15 cellular contexts compared by ENCODE assay signal in genomic region chr20:15867017-15867416, GRCh38.
DNase-seq lines count a peak whose midpoint lies in the region; ATAC-seq and TF ChIP-seq lines count a peak whose summit lies in the region.
"Had no signal": no experiment of that assay in that cellular context is flagged by ENCODE, and none has a peak within 500 bp of the region (broad histone marks: within the 10 kb centered on the region; RNA-seq: fewer than 3 reads in every experiment).

No MANE protein-coding gene starts in this region.

- no peaks in the 10 kb centered on the region for H3K9me2 ChIP-seq in SK-N-SH
- H3K9me2 ChIP-seq in OCI-LY7 (ENCODE audit: insufficient read depth, low read length): no peaks in the 10 kb centered on the region

- H3K4me1 ChIP-seq in SK-N-SH (ENCODE audit: control insufficient read depth in 1 of 2, insufficient read depth in 2 of 2, low read depth in 1 of 2, low read length in 1 of 2) (no peaks in the 10 kb centered on the region), OCI-LY7 (ENCODE audit: insufficient read depth, low read length, poor library complexity, severe bottlenecking) (no peaks in the 10 kb centered on the region)
- H3K4me1 ChIP-seq: A549, Caco-2 had no signal

- 28% methylated on average over 2 of the region's 2 CpGs for WGBS in SK-N-SH (ENCODE audit: low lambda C conversion rate)

- CTCF ChIA-PET in SK-N-SH (lab: Yijun Ruan, JAX) (no interaction called here), OCI-LY7 (lab: Charles Lee; ENCODE audit: unreplicated experiment) (interaction anchor here (0.5 kb wide), 1 partner anchor 19 kb away, joined by 4 read pairs; no protein-coding TSS in a partner anchor)

- H3K4me3 ChIP-seq in SK-N-SH (ENCODE audit: low read depth in 2 of 2, low read length in 1 of 2): no peak overlapping the region
- no peak overlapping the region for H3K4me3 ChIP-seq in OCI-LY7 (ENCODE audit: low read depth, low read length, poor library complexity, severe bottlenecking)
- H3K4me3 ChIP-seq: A549 had no signal

- no peaks in the 10 kb centered on the region for H3K27me3 ChIP-seq in SK-N-SH (ENCODE audit: insufficient read depth)

- no peak for TF ChIP-seq CTCF in SK-N-SH (IDR thresholded peaks at IDR 0.05)
- TF ChIP-seq CTCF in OCI-LY7 (conservative IDR thresholded peaks at IDR 0.05; ENCODE audit: low read length): no peak

- H3K27ac ChIP-seq in SK-N-SH (ENCODE audit: low read depth in 2 of 2, low read length in 1 of 2): no peak overlapping the region
- no peak overlapping the region for H3K27ac ChIP-seq in OCI-LY7 (ENCODE audit: low read depth, low read length, poor library complexity, severe bottlenecking)
- H3K27ac ChIP-seq: 22Rv1, A549, C4-2B had no signal

- H3K79me2 ChIP-seq in SK-N-SH (ENCODE audit: insufficient read depth): no peaks in the 10 kb centered on the region
- H3K79me2 ChIP-seq in OCI-LY7 (ENCODE audit: insufficient read depth, low read depth, low read length): no peaks in the 10 kb centered on the region

- H3K36me3 ChIP-seq in SK-N-SH (replicated peaks in 1 of 2; ENCODE audit: control insufficient read depth in 1 of 2, insufficient read depth in 2 of 2, low read length in 1 of 2) (no peaks in the 10 kb centered on the region), OCI-LY7 (ENCODE audit: insufficient read depth, low read length) (no peaks in the 10 kb centered on the region)

- no peaks in the 10 kb centered on the region for H4K20me1 ChIP-seq in SK-N-SH (ENCODE audit: insufficient read depth)
- no peaks in the 10 kb centered on the region for H4K20me1 ChIP-seq in OCI-LY7 (ENCODE audit: insufficient read depth, low read length)

- H3K9me3 ChIP-seq in SK-N-SH: no peaks in the 10 kb centered on the region
- H3K9me3 ChIP-seq in OCI-LY7 (ENCODE audit: low read length): no peaks in the 10 kb centered on the region
- H3K9me3 ChIP-seq: Caco-2 had no signal

- TF ChIP-seq RAD21 in SK-N-SH (IDR thresholded peaks at IDR 0.05; ENCODE audit: low read length): no peak

- POLR2A ChIA-PET in SK-N-SH (lab: Yijun Ruan, JAX): no interaction called here
- POLR2A ChIA-PET in OCI-LY7 (lab: Charles Lee): no interaction called here

- TF ChIP-seq EP300 in SK-N-SH (IDR thresholded peaks at IDR 0.05; ENCODE audit: borderline replicate concordance in 1 of 2, low read depth in 1 of 2, low read length in 1 of 2): no peak

- H3K4me2 ChIP-seq in SK-N-SH: no peak overlapping the region
- no peak overlapping the region for H3K4me2 ChIP-seq in OCI-LY7 (ENCODE audit: low read length)
- H3K4me2 ChIP-seq: A549 had no signal

- DNase-seq in SK-N-SH (no peak), OCI-LY7 (ENCODE audit: low spot score) (no peak), left kidney (ENCODE audit: low read depth, low spot score) (peak; percentile 28), hepatic stellate cell (ENCODE audit: low spot score) (no peak), HT-29 (ENCODE audit: low spot score) (no peak)
- DNase-seq: AML-193; Caco-2; CD4-positive, alpha-beta T cell; GOT3; H9 had no signal

- ATAC-seq in SK-N-SH treated with all-trans-retinoic acid at 6 μM for 48 hours: no peak
- ATAC-seq in GM18909 (IDR thresholded peaks at IDR 0.05; ENCODE audit: poor library complexity, unreplicated experiment): no peak
- ATAC-seq: A549 had no signal

- BruUV-seq in OCI-LY7 (replicated peaks; lab: Mats Ljungman, UMichigan): no TSS peak

- intact Hi-C loops in OCI-LY7 (cut with micrococcal nuclease; ENCODE audit: unreplicated experiment): no loop called here

- no peaks in the 10 kb centered on the region for H3F3A ChIP-seq in SK-N-SH (replicated peaks; ENCODE audit: insufficient read depth)

- no peak overlapping the region for H3K9ac ChIP-seq in SK-N-SH

- H2AFZ ChIP-seq in SK-N-SH (ENCODE audit: low read depth): no peak overlapping the region
- H2AFZ ChIP-seq in OCI-LY7 (ENCODE audit: low read length): peak overlapping the region; percentile 43; the same call in 1 of the 2 replicates

TF ChIP-seq in SK-N-SH treated with all-trans-retinoic acid at 6 μM for 48 hours, 23 proteins besides CTCF, POLR2A, EP300 and RAD21 (continues in another document):
- no peak for TF ChIP-seq TSHZ2 (CRISPR knock-in tag; IDR thresholded peaks at IDR 0.05)
- no peak for TF ChIP-seq BACH2 (CRISPR knock-in tag; IDR thresholded peaks at IDR 0.05; ENCODE audit: borderline replicate concordance)
- TF ChIP-seq PPARA (CRISPR knock-in tag; IDR thresholded peaks at IDR 0.05; ENCODE audit: borderline replicate concordance): no peak
- TF ChIP-seq TOX (CRISPR knock-in tag; IDR thresholded peaks at IDR 0.05; ENCODE audit: borderline replicate concordance): no peak

TF ChIP-seq in SK-N-SH, 30 proteins besides CTCF, POLR2A, EP300 and RAD21:
- TF ChIP-seq SMC3 (IDR thresholded peaks at IDR 0.05; ENCODE audit: low read depth, low read length) (no peak), ZBTB33 (IDR thresholded peaks at IDR 0.05; ENCODE audit: borderline replicate concordance, low read depth) (no peak), FOSL2 (IDR thresholded peaks at IDR 0.05; ENCODE audit: borderline replicate concordance, low read depth) (no peak), GABPA (IDR thresholded peaks at IDR 0.05; ENCODE audit: low read depth) (no peak), RCOR1 (IDR thresholded peaks at IDR 0.05; ENCODE audit: low read length) (no peak), RFX5 (IDR thresholded peaks at IDR 0.05; ENCODE audit: low read length) (no peak), POLR2AphosphoS5 (IDR thresholded peaks at IDR 0.05; ENCODE audit: low read depth, low read length) (no peak), TEAD4 (IDR thresholded peaks at IDR 0.05; ENCODE audit: borderline replicate concordance, insufficient read depth) (no peak), GATA2 (CRISPR knock-in tag; IDR thresholded peaks at IDR 0.05) (no peak), EZH2phosphoT487 (IDR thresholded peaks at IDR 0.05; ENCODE audit: borderline replicate concordance, low read depth) (no peak), REST (IDR thresholded peaks at IDR 0.05; ENCODE audit: low read depth, low read length) (no peak), RXRA (IDR thresholded peaks at IDR 0.05; ENCODE audit: borderline replicate concordance, low read depth) (no peak), USF1 (IDR thresholded peaks at IDR 0.05; ENCODE audit: borderline replicate concordance, low read depth) (no peak), IRF3 (IDR thresholded peaks at IDR 0.05; ENCODE audit: low read depth, low read length) (no peak), MXI1 (IDR thresholded peaks at IDR 0.05; ENCODE audit: low read depth, low read length) (no peak), ELF1 (IDR thresholded peaks at IDR 0.05) (no peak)
